Comparison of ENCODE assay signal across 16 cellular contexts in genomic region chr21:46552865-46553379, GRCh38. TPM values are rescaled to one million over a fixed set of nuclear protein-coding genes. Genes with fewer than 3 reads are reported as not detected.
DNase-seq lines count a peak whose midpoint lies in the region; ATAC-seq and TF ChIP-seq lines count a peak whose summit lies in the region.
"Had no signal": no experiment of that assay in that cellular context is flagged by ENCODE, and none has a peak within 500 bp of the region (broad histone marks: within the 10 kb centered on the region; RNA-seq: fewer than 3 reads in every experiment).

No MANE protein-coding gene starts in this region.

- H3K9me3 ChIP-seq in upper lobe of left lung = no peaks in the 10 kb centered on the region

- peak overlapping the region; percentile 37 for H3K4me3 Mint-ChIP-seq in activated naive CD4-positive, alpha-beta T cell treated with anti-CD3 and anti-CD28 coated beads, Interleukin-2, amount 10 ng/mL, durations not matched to agents 7 days and 5 days
- H3K4me3 Mint-ChIP-seq in activated naive CD8-positive, alpha-beta T cell treated with anti-CD3 and anti-CD28 coated beads for 36 hours = no peak overlapping the region
- H3K4me3 Mint-ChIP-seq in memory B cell = no peak overlapping the region

- no peak for TF ChIP-seq CTCF in upper lobe of left lung (IDR thresholded peaks at IDR 0.05)

- CTCF ChIA-PET in activated naive CD4-positive, alpha-beta T cell treated with anti-CD3 and anti-CD28 coated beads, Interleukin-2, amount 10 ng/mL, durations not matched to agents 7 days and 5 days (lab: Charles Lee) = no interaction called here

- no peak for TF ChIP-seq EP300 in upper lobe of left lung (IDR thresholded peaks at IDR 0.05)

- peaks cover 72% of the 10 kb centered on the region for H3K4me1 Mint-ChIP-seq in activated naive CD4-positive, alpha-beta T cell treated with anti-CD3 and anti-CD28 coated beads, Interleukin-2, amount 10 ng/mL, durations not matched to agents 7 days and 5 days
- peaks cover 54% of the 10 kb centered on the region for H3K4me1 Mint-ChIP-seq in activated naive CD8-positive, alpha-beta T cell treated with anti-CD3 and anti-CD28 coated beads for 36 hours
- peaks cover 20% of the 10 kb centered on the region for H3K4me1 Mint-ChIP-seq in memory B cell

- peaks cover 60% of the 10 kb centered on the region for H3K36me3 Mint-ChIP-seq in activated naive CD4-positive, alpha-beta T cell treated with anti-CD3 and anti-CD28 coated beads, Interleukin-2, amount 10 ng/mL, durations not matched to agents 7 days and 5 days
- peaks cover 31% of the 10 kb centered on the region for H3K36me3 Mint-ChIP-seq in activated naive CD8-positive, alpha-beta T cell treated with anti-CD3 and anti-CD28 coated beads for 36 hours
- H3K36me3 Mint-ChIP-seq in memory B cell = peaks cover 14% of the 10 kb centered on the region

- DNase-seq in activated naive CD4-positive, alpha-beta T cell treated with anti-CD3 and anti-CD28 coated beads, Interleukin-2, amount 10 ng/mL, durations not matched to agents 7 days and 5 days = no peak
- DNase-seq in activated naive CD4-positive, alpha-beta T cell treated with anti-CD3 and anti-CD28 coated beads, Interleukin-2, amount 50 U/mL, for 16 hours = no peak
- no peak for DNase-seq in activated naive CD8-positive, alpha-beta T cell treated with anti-CD3 and anti-CD28 coated beads for 36 hours
- DNase-seq in memory B cell (ENCODE audit: low spot score in 2 of 2) (no peak), upper lobe of left lung (no peak), COLO668 (lab: John Stamatoyannopoulos, UW; ENCODE audit: unreplicated experiment) (no peak), cerebellum (ENCODE audit: low spot score) (no peak), HK-2 (ENCODE audit: unreplicated experiment) (no peak)
- DNase-seq: activated CD4-positive, CD25-positive, alpha-beta regulatory T cell; activated T-cell treated with anti-CD3 and anti-CD28 coated beads for 4 hours; aorta; erythroblast; NCI-H1092; NCI-H2107 had no signal

- peaks cover 0 to 2% (median 0%) of the 10 kb centered on the region in 4 donors for H3K4me1 ChIP-seq in upper lobe of left lung

- no peaks in the 10 kb centered on the region for H3K9me3 Mint-ChIP-seq in activated naive CD4-positive, alpha-beta T cell treated with anti-CD3 and anti-CD28 coated beads, Interleukin-2, amount 10 ng/mL, durations not matched to agents 7 days and 5 days
- H3K9me3 Mint-ChIP-seq in activated naive CD8-positive, alpha-beta T cell treated with anti-CD3 and anti-CD28 coated beads for 36 hours = no peaks in the 10 kb centered on the region
- peaks cover 3% of the 10 kb centered on the region for H3K9me3 Mint-ChIP-seq in memory B cell

- H3K4me3 ChIP-seq in upper lobe of left lung = no peak overlapping the region
- H3K4me3 ChIP-seq: coronary artery had no signal

- H3K36me3 ChIP-seq in upper lobe of left lung = peaks cover 4 to 82% (median 69%) of the 10 kb centered on the region in 4 donors

- H3K27ac ChIP-seq in upper lobe of left lung = peak overlapping the region in 3 of 4 donors; percentile 5 to 83 (median 83)

- no peaks in the 10 kb centered on the region for H3K27me3 ChIP-seq in upper lobe of left lung

- H3K27me3 Mint-ChIP-seq in activated naive CD4-positive, alpha-beta T cell treated with anti-CD3 and anti-CD28 coated beads, Interleukin-2, amount 10 ng/mL, durations not matched to agents 7 days and 5 days = no peaks in the 10 kb centered on the region
- no peaks in the 10 kb centered on the region for H3K27me3 Mint-ChIP-seq in activated naive CD8-positive, alpha-beta T cell treated with anti-CD3 and anti-CD28 coated beads for 36 hours
- H3K27me3 Mint-ChIP-seq in memory B cell = no peaks in the 10 kb centered on the region

- no peak for TF ChIP-seq POLR2A in upper lobe of left lung (IDR thresholded peaks at IDR 0.05)

- ATAC-seq in memory B cell (ENCODE audit: low read depth) (no peak), upper lobe of left lung (ENCODE audit: low FRiP score in 2 of 2) (no peak)

- 97 to 98% methylated on average over 5 of the region's 5 CpGs for WGBS in upper lobe of left lung, 2 donors

- H3K27ac Mint-ChIP-seq in activated naive CD4-positive, alpha-beta T cell treated with anti-CD3 and anti-CD28 coated beads, Interleukin-2, amount 10 ng/mL, durations not matched to agents 7 days and 5 days = peak overlapping the region; percentile 94
- H3K27ac Mint-ChIP-seq in activated naive CD8-positive, alpha-beta T cell treated with anti-CD3 and anti-CD28 coated beads for 36 hours = peak overlapping the region; percentile 82
- peak overlapping the region; percentile 60 for H3K27ac Mint-ChIP-seq in memory B cell

RNA-seq across cellular contexts. Expression of gene S100B, which starts 52.0 kb away (rescaled TPM):
- 10 to 100 TPM in 1 of 2 experiments, 1 to 10 TPM in 1; 8.7 to 10.5 TPM for total RNA-seq in activated naive CD8-positive, alpha-beta T cell treated with anti-CD3 and anti-CD28 coated beads for 36 hours
- 1 to 10 TPM in 4 of 6 donors, not detected in 2; 1.8 to 4.5 (median 2.7) TPM for total RNA-seq in upper lobe of left lung
- 22.5 TPM for total RNA-seq in cerebellum
- total RNA-seq: osteocyte had no signal
